ENCODE assay signal across 9 cellular contexts in the genomic region with DNA sequence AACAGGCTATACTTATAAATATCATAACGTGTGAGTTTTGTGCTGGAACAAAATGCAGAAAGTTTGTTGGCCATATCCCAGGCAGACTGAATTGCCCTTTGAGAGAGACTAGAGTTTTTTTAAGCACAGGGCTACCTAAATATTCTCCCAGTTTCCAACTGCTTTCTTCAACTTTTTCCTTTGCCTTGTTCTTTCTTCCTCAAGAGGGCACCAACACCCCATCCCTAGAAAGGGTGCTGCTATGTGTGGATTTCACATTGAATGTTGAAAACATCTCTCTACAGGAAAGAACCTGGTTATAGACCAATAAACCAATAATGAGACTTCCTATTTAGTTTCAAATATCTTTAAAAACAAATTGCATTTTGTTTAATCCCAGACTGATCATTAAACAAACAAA.
DNase-seq lines count a peak whose midpoint lies in the region; ATAC-seq, FAIRE-seq and TF ChIP-seq lines count a peak whose summit lies in the region.
"Had no signal": no experiment of that assay in that cellular context is flagged by ENCODE, and none has a peak within 500 bp of the region (broad histone marks: within the 10 kb centered on the region; RNA-seq: fewer than 3 reads in every experiment).

No MANE protein-coding gene starts in this region.

- H3K27me3 Mint-ChIP-seq in activated CD8-positive, alpha-beta T cell treated with anti-CD3 and anti-CD28 coated beads for 36 hours = no peaks in the 10 kb centered on the region
- H3K27me3 Mint-ChIP-seq in activated CD8-positive, alpha-beta T cell treated with anti-CD3 and anti-CD28 coated beads, Interleukin-2, amount 10 ng/mL, durations not matched to agents 7 days and 5 days (ENCODE audit: low read depth) = no peaks in the 10 kb centered on the region
- H3K27me3 Mint-ChIP-seq: activated naive CD4-positive, alpha-beta T cell treated with anti-CD3 and anti-CD28 coated beads, Interleukin-2, amount 50 U/mL, for 24 hours had no signal

- peaks cover 36% of the 10 kb centered on the region for H3K4me1 Mint-ChIP-seq in activated CD8-positive, alpha-beta T cell treated with anti-CD3 and anti-CD28 coated beads for 36 hours (ENCODE audit: low read depth)
- H3K4me1 Mint-ChIP-seq in activated CD8-positive, alpha-beta T cell treated with anti-CD3 and anti-CD28 coated beads, Interleukin-2, amount 10 ng/mL, durations not matched to agents 7 days and 5 days (ENCODE audit: low read depth) = peaks cover 25% of the 10 kb centered on the region

- TF ChIP-seq EP300 in GM12878 (IDR thresholded peaks at IDR 0.05; ENCODE audit: borderline replicate concordance in 1 of 2, control insufficient read depth in 1 of 2, low read depth in 2 of 2, low read length in 2 of 2) = no peak

- no peak overlapping the region for H3K4me2 ChIP-seq in GM12878 (ENCODE audit: control insufficient read depth, insufficient read depth)

- H3K4me3 Mint-ChIP-seq in activated CD8-positive, alpha-beta T cell treated with anti-CD3 and anti-CD28 coated beads for 36 hours = no peak overlapping the region
- H3K4me3 Mint-ChIP-seq in activated CD8-positive, alpha-beta T cell treated with anti-CD3 and anti-CD28 coated beads, Interleukin-2, amount 10 ng/mL, durations not matched to agents 7 days and 5 days = no peak overlapping the region
- H3K4me3 Mint-ChIP-seq: activated naive CD4-positive, alpha-beta T cell treated with anti-CD3 and anti-CD28 coated beads, Interleukin-2, amount 50 U/mL, for 24 hours had no signal

- ATAC-seq in activated CD8-positive, alpha-beta T cell treated with anti-CD3 and anti-CD28 coated beads for 36 hours = no peak
- ATAC-seq in activated CD8-positive, alpha-beta T cell treated with anti-CD3 and anti-CD28 coated beads, Interleukin-2, amount 10 ng/mL, durations not matched to agents 7 days and 5 days = no peak
- ATAC-seq in GM12878 = peak; percentile 15; the same call in 1 of the 3 replicates
- ATAC-seq in HG03095 (IDR thresholded peaks at IDR 0.05; ENCODE audit: unreplicated experiment) = no peak
- ATAC-seq in GM21619 (IDR thresholded peaks at IDR 0.05; ENCODE audit: unreplicated experiment) = no peak

- H3K9ac ChIP-seq in GM12878 (ENCODE audit: control insufficient read depth, insufficient read depth, low read length) = no peak overlapping the region

- intact Hi-C loops in activated CD8-positive, alpha-beta T cell treated with anti-CD3 and anti-CD28 coated beads for 36 hours (cut with micrococcal nuclease) = loop anchor here (5.0 kb wide), 1 partner anchor 83 kb away; no protein-coding TSS in a partner anchor
- intact Hi-C loops in GM12878 (cut with micrococcal nuclease; ENCODE audit: unreplicated experiment) = loop anchor here (2.0 kb wide), 1 partner anchor 154 kb away; no protein-coding TSS in a partner anchor

- no peaks in the 10 kb centered on the region for H3K36me3 Mint-ChIP-seq in activated CD8-positive, alpha-beta T cell treated with anti-CD3 and anti-CD28 coated beads for 36 hours (ENCODE audit: low read depth)
- H3K36me3 Mint-ChIP-seq in activated CD8-positive, alpha-beta T cell treated with anti-CD3 and anti-CD28 coated beads, Interleukin-2, amount 10 ng/mL, durations not matched to agents 7 days and 5 days (ENCODE audit: low read depth) = no peaks in the 10 kb centered on the region

- no TSS peak for BruUV-seq in GM12878 (replicated peaks; lab: Mats Ljungman, UMichigan)

- 6% methylated on average over 1 of the region's 1 CpG for WGBS in GM12878 (ENCODE audit: insufficient coverage, insufficient replicate concordance, low lambda C conversion rate, missing lambda C conversion rate)

- no peaks in the 10 kb centered on the region for H3K9me3 Mint-ChIP-seq in activated CD8-positive, alpha-beta T cell treated with anti-CD3 and anti-CD28 coated beads for 36 hours
- H3K9me3 Mint-ChIP-seq in activated CD8-positive, alpha-beta T cell treated with anti-CD3 and anti-CD28 coated beads, Interleukin-2, amount 10 ng/mL, durations not matched to agents 7 days and 5 days (ENCODE audit: insufficient read depth) = no peaks in the 10 kb centered on the region

- no peaks in the 10 kb centered on the region for H3K36me3 ChIP-seq in GM12878 (ENCODE audit: control insufficient read depth in 2 of 2, insufficient read depth in 2 of 2, low read length in 1 of 2)

- no peak overlapping the region for H2AFZ ChIP-seq in GM12878 (ENCODE audit: control insufficient read depth, low read depth, low read length)

- no peaks in the 10 kb centered on the region; the same call in 2 of the 3 replicates for H3K9me3 ChIP-seq in GM12878 (replicated peaks; ENCODE audit: control insufficient read depth, insufficient read depth, low read length)

- TF ChIP-seq CTCF in activated CD8-positive, alpha-beta T cell treated with anti-CD3 and anti-CD28 coated beads for 36 hours (IDR thresholded peaks at IDR 0.05) = peak; percentile 65
- peak; percentile 30 to 40 (median 32); a peak in 4 of 6 replicates for TF ChIP-seq CTCF in GM12878 (IDR thresholded peaks at IDR 0.05 in 2 of 3, conservative IDR thresholded peaks at IDR 0.05 in 1 of 3; ENCODE audit: control insufficient read depth in 2 of 3, extremely low read depth in 1 of 3, insufficient read depth in 1 of 3, low read depth in 3 of 3, low read length in 3 of 3)

- TF ChIP-seq POLR2A in GM12878 (IDR thresholded peaks at IDR 0.05; ENCODE audit: low read depth, low read length) = no peak

- no peaks in the 10 kb centered on the region for H4K20me1 ChIP-seq in GM12878 (ENCODE audit: control insufficient read depth, insufficient read depth)

- POLR2A ChIA-PET in activated CD8-positive, alpha-beta T cell treated with anti-CD3 and anti-CD28 coated beads for 36 hours (lab: Charles Lee) = interaction anchor here (1.0 to 2.8 kb wide), 2 partner anchors 18 to 66 kb away, joined by 3 to 11 read pairs; no protein-coding TSS in a partner anchor
- POLR2A ChIA-PET in activated CD8-positive, alpha-beta T cell treated with anti-CD3 and anti-CD28 coated beads, Interleukin-2, amount 10 ng/mL, durations not matched to agents 7 days and 5 days (lab: Charles Lee) = no interaction called here
- POLR2A ChIA-PET in GM12878 (lab: Charles Lee) = no interaction called here

- SMC1A ChIA-PET in GM12878 (lab: Charles Lee; ENCODE audit: uncharacterized antibody, unreplicated experiment) = no interaction called here

- peak; percentile 42 for DNase-seq in activated CD8-positive, alpha-beta T cell treated with anti-CD3 and anti-CD28 coated beads for 36 hours
- no peak for DNase-seq in activated CD8-positive, alpha-beta T cell treated with anti-CD3 and anti-CD28 coated beads, Interleukin-2, amount 10 ng/mL, durations not matched to agents 7 days and 5 days
- peak; percentile 48 for DNase-seq in NCI-H146 (lab: John Stamatoyannopoulos, UW)
- no peak for DNase-seq in GM12878 (ENCODE audit: low read depth, low spot score)
- peak; percentile 44 for DNase-seq in kidney tubule cell (ENCODE audit: low spot score)
- no peak for DNase-seq in stimulated activated CD4-positive, alpha-beta T cell treated with anti-CD3 and anti-CD28 coated beads, Interleukin-4, amount 100 ng/mL, for 1 hour

- in situ Hi-C loops in GM12878 (cut with MboI) = no loop called here

- H3K27me3 ChIP-seq in GM12878 (replicated peaks in 1 of 2; ENCODE audit: control insufficient read depth in 2 of 2, insufficient read depth in 2 of 2, low read length in 1 of 2) = no peaks in the 10 kb centered on the region

- peak; percentile 68 for TF ChIP-seq RAD21 in GM12878 (IDR thresholded peaks at IDR 0.05; ENCODE audit: insufficient read depth, low read depth, low read length)

- no peak overlapping the region for H3K27ac Mint-ChIP-seq in activated CD8-positive, alpha-beta T cell treated with anti-CD3 and anti-CD28 coated beads for 36 hours
- no peak overlapping the region for H3K27ac Mint-ChIP-seq in activated CD8-positive, alpha-beta T cell treated with anti-CD3 and anti-CD28 coated beads, Interleukin-2, amount 10 ng/mL, durations not matched to agents 7 days and 5 days
- H3K27ac Mint-ChIP-seq: activated naive CD4-positive, alpha-beta T cell treated with anti-CD3 and anti-CD28 coated beads, Interleukin-2, amount 50 U/mL, for 24 hours had no signal

- H3K4me3 ChIP-seq in GM12878 = no peak overlapping the region

- no peaks in the 10 kb centered on the region for H3K79me2 ChIP-seq in GM12878 (ENCODE audit: control insufficient read depth, insufficient read depth, low read length)

- CTCF ChIA-PET in activated CD8-positive, alpha-beta T cell treated with anti-CD3 and anti-CD28 coated beads for 36 hours (lab: Charles Lee) = interaction anchor here (0.7 to 3.5 kb wide), 17 partner anchors 9 to 155 kb away, joined by 3 to 18 read pairs (median 4); no protein-coding TSS in a partner anchor
- CTCF ChIA-PET in activated CD8-positive, alpha-beta T cell treated with anti-CD3 and anti-CD28 coated beads, Interleukin-2, amount 10 ng/mL, durations not matched to agents 7 days and 5 days (lab: Charles Lee) = interaction anchor here (0.7 to 3.1 kb wide), 15 partner anchors 10 to 156 kb away, joined by 3 to 10 read pairs (median 4); no protein-coding TSS in a partner anchor
- CTCF ChIA-PET in GM12878 (lab: Yijun Ruan, JAX) = interaction anchor here (1.0 to 1.6 kb wide), 5 partner anchors 11 to 153 kb away, joined by 3 to 6 read pairs (median 4); no protein-coding TSS in a partner anchor

- FAIRE-seq in GM12878 (lab: Jason Lieb, UNC) = no peak

- no peaks in the 10 kb centered on the region for H3K4me1 ChIP-seq in GM12878 (ENCODE audit: control insufficient read depth, insufficient read depth, low read length)

- no peak overlapping the region for H3K27ac ChIP-seq in GM12878 (ENCODE audit: control insufficient read depth, insufficient read depth)

- RAD21 ChIA-PET in GM12878 (lab: Charles Lee; ENCODE audit: unreplicated experiment) = no interaction called here

TF ChIP-seq in GM12878, 131 proteins besides CTCF, POLR2A, EP300 and RAD21 (continues in another document):
- TF ChIP-seq RBBP5 (conservative IDR thresholded peaks at IDR 0.05) = no peak
- TF ChIP-seq CEBPB (IDR thresholded peaks at IDR 0.05; ENCODE audit: borderline replicate concordance in 1 of 2, low read depth in 2 of 2, low read length in 2 of 2) = no peak
- no peak for TF ChIP-seq CBFB (IDR thresholded peaks at IDR 0.05; ENCODE audit: low read depth)
- TF ChIP-seq, protein P1, sequence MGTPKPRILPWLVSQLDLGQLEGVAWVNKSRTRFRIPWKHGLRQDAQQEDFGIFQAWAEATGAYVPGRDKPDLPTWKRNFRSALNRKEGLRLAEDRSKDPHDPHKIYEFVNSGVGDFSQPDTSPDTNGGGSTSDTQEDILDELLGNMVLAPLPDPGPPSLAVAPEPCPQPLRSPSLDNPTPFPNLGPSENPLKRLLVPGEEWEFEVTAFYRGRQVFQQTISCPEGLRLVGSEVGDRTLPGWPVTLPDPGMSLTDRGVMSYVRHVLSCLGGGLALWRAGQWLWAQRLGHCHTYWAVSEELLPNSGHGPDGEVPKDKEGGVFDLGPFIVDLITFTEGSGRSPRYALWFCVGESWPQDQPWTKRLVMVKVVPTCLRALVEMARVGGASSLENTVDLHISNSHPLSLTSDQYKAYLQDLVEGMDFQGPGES (IDR thresholded peaks at IDR 0.05) = no peak
- TF ChIP-seq IRF4 (IDR thresholded peaks at IDR 0.05; ENCODE audit: low read depth, low read length) = no peak
- no peak for TF ChIP-seq CREB1 (IDR thresholded peaks at IDR 0.05; ENCODE audit: low read depth)

Comparison
In these comparisons a context has a peak if more than half of its experiments do, and no peak if none do; other contexts are left out.
1. DNase-seq: peak in activated CD8-positive, alpha-beta T cell treated with anti-CD3 and anti-CD28 coated beads for 36 hours (single experiment), NCI-H146 (single experiment) and kidney tubule cell (single experiment); none in activated CD8-positive, alpha-beta T cell treated with anti-CD3 and anti-CD28 coated beads, Interleukin-2, amount 10 ng/mL, durations not matched to agents 7 days and 5 days (single experiment), GM12878 (single experiment) and stimulated activated CD4-positive, alpha-beta T cell treated with anti-CD3 and anti-CD28 coated beads, Interleukin-4, amount 100 ng/mL, for 1 hour (single experiment).